In the genomic region with DNA sequence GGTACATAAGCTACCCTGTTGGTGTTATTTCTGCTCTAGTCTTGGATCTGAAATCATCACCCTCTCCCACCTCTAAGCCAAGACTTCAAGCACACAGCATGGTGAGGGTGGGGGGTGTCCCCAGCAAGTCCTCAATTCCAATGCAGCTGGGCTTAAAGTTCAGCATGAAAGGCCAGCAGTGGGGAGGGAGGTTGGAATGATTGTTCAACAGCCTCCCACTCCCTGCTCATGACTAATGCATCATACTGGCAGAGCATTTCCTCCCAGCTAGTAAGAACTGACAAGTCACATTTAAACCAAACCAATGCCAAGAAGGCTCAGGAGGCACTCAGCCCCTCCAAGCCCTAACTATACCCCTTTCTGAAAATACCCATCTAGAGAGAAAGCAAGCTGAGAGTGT, we compare ENCODE assay signal across 8 cellular contexts. TPM values are rescaled to one million over a fixed set of nuclear protein-coding genes. Genes with fewer than 3 reads are reported as not detected.
DNase-seq lines count a peak whose midpoint lies in the region; ATAC-seq, FAIRE-seq and TF ChIP-seq lines count a peak whose summit lies in the region.

No MANE protein-coding gene starts in this region.

- H3K9me3 ChIP-seq in endothelial cell of umbilical vein (replicated peaks; ENCODE audit: control insufficient read depth, insufficient read depth, low read length) (no peaks in the 10 kb centered on the region), HepG2 (ENCODE audit: low read length) (peaks cover 6% of the 10 kb centered on the region; the same call in 1 of the 2 replicates)

- H3K36me3 Mint-ChIP-seq in Calu3 (ENCODE audit: insufficient read depth, unreplicated experiment) = no peaks in the 10 kb centered on the region

- H3K27me3 Mint-ChIP-seq in Calu3 (ENCODE audit: unreplicated experiment) = no peaks in the 10 kb centered on the region

- H3K4me2 ChIP-seq in endothelial cell of umbilical vein (ENCODE audit: insufficient read depth, low read length) (no peak overlapping the region), HepG2 (ENCODE audit: low read depth, low read length) (no peak overlapping the region)

- TF ChIP-seq CTCF in Calu3 (IDR thresholded peaks at IDR 0.05; ENCODE audit: unreplicated experiment) (no peak), endothelial cell of umbilical vein (IDR thresholded peaks at IDR 0.05; ENCODE audit: extremely low read depth in 1 of 2, insufficient read depth in 1 of 2, low read depth in 1 of 2, low read length in 2 of 2) (no peak), HepG2 (CRISPR knock-in tag; IDR thresholded peaks at IDR 0.05) (no peak)

- POLR2A ChIA-PET in endothelial cell of umbilical vein (lab: Charles Lee) = no interaction called here
- POLR2A ChIA-PET in HepG2 (lab: Yijun Ruan, JAX) = no interaction called here

- H4K20me1 ChIP-seq in endothelial cell of umbilical vein (replicated peaks; ENCODE audit: control insufficient read depth, extremely low read depth, insufficient read depth, low read length) = no peaks in the 10 kb centered on the region
- no peaks in the 10 kb centered on the region for H4K20me1 ChIP-seq in HepG2 (ENCODE audit: insufficient read depth, low read length)

- no peak for TF ChIP-seq EP300 in HepG2 (IDR thresholded peaks at IDR 0.05; ENCODE audit: low read depth in 2 of 2, low read length in 2 of 2)
- no peak for TF ChIP-seq EP300 in HepG2 (CRISPR knock-in tag; IDR thresholded peaks at IDR 0.05; ENCODE audit: borderline replicate concordance)

- TF ChIP-seq POLR2A in endothelial cell of umbilical vein (IDR thresholded peaks at IDR 0.05; ENCODE audit: low read depth, low read length) = no peak
- TF ChIP-seq POLR2A in HepG2 (IDR thresholded peaks at IDR 0.05; ENCODE audit: insufficient read depth in 1 of 2, low read depth in 2 of 2, low read length in 2 of 2) = no peak

- H3K4me3 ChIP-seq in endothelial cell of umbilical vein (replicated peaks in 1 of 3; ENCODE audit: insufficient read depth in 1 of 3, low read depth in 1 of 3, low read length in 3 of 3) (no peak overlapping the region), HepG2 (replicated peaks in 1 of 3; ENCODE audit: insufficient read depth in 1 of 3, low read depth in 2 of 3, low read length in 3 of 3) (no peak overlapping the region)

- no peaks in the 10 kb centered on the region for H3K9me3 Mint-ChIP-seq in Calu3 (ENCODE audit: low read depth, unreplicated experiment)

- dilution Hi-C loops in endothelial cell of umbilical vein (cut with MboI; ENCODE audit: extremely low pct_ligation_motif_present, low sequenced_read_pairs) = no loop called here

- no peaks in the 10 kb centered on the region for H3K36me3 ChIP-seq in endothelial cell of umbilical vein (ENCODE audit: control insufficient read depth in 2 of 2, extremely low read depth in 1 of 2, insufficient read depth in 2 of 2, low read length in 2 of 2)
- no peaks in the 10 kb centered on the region for H3K36me3 ChIP-seq in HepG2 (replicated peaks in 1 of 2; ENCODE audit: control insufficient read depth in 1 of 2, insufficient read depth in 2 of 2, low read length in 2 of 2)

- intact Hi-C loops in Calu3 (cut with micrococcal nuclease; ENCODE audit: unreplicated experiment) = no loop called here
- intact Hi-C loops in endothelial cell of umbilical vein (cut with micrococcal nuclease) = no loop called here
- intact Hi-C loops in HepG2 (cut with micrococcal nuclease; ENCODE audit: unreplicated experiment) = no loop called here

- DNase-seq in Calu3 (peak; percentile 46), endothelial cell of umbilical vein (ENCODE audit: low read depth, low spot score) (peak; percentile 13), NCI-H2196 treated with DMSO at 0.1 percent for 48 hours (lab: John Stamatoyannopoulos, UW; ENCODE audit: unreplicated experiment) (no peak), HepG2 (ENCODE audit: low spot score) (no peak)
- DNase-seq in stimulated activated CD4-positive, alpha-beta T cell treated with anti-CD3 and anti-CD28 coated beads, Interleukin-12 subunit alpha, Interleukin-12 subunit beta, amount 100 ng/mL, for 4 hours = peak; percentile 49

- no peak overlapping the region for H3K4me3 Mint-ChIP-seq in Calu3 (ENCODE audit: low read depth, unreplicated experiment)

- no peaks in the 10 kb centered on the region for H3K9me1 ChIP-seq in endothelial cell of umbilical vein (replicated peaks; ENCODE audit: control insufficient read depth, extremely low read depth, insufficient read depth, low read length)

- peak; percentile 59 for FAIRE-seq in endothelial cell of umbilical vein (lab: Jason Lieb, UNC)
- FAIRE-seq in HepG2 (lab: Jason Lieb, UNC) = no peak

- CTCF ChIA-PET in Calu3 (lab: Charles Lee) = no interaction called here
- CTCF ChIA-PET in endothelial cell of umbilical vein (lab: Charles Lee) = no interaction called here
- CTCF ChIA-PET in HepG2 (lab: Yijun Ruan, JAX; ENCODE audit: low intra/inter-chr PET ratio, low total read pairs) = no interaction called here

- H3K9ac ChIP-seq in endothelial cell of umbilical vein (replicated peaks; ENCODE audit: extremely low read depth, insufficient read depth, low read length) = no peak overlapping the region
- no peak overlapping the region for H3K9ac ChIP-seq in HepG2 (ENCODE audit: insufficient read depth, low read depth, low read length)

- peaks cover 19% of the 10 kb centered on the region for H3K4me1 Mint-ChIP-seq in Calu3 (ENCODE audit: low read depth, unreplicated experiment)

- peak overlapping the region; percentile 33 for H3K27ac ChIP-seq in endothelial cell of umbilical vein (ENCODE audit: insufficient read depth, low read depth, low read length)
- no peak overlapping the region for H3K27ac ChIP-seq in HepG2 (ENCODE audit: extremely low read length, insufficient read depth, low read length)

- no peak overlapping the region for H2AFZ ChIP-seq in endothelial cell of umbilical vein (ENCODE audit: low read depth, low read length)
- no peak overlapping the region for H2AFZ ChIP-seq in HepG2 (ENCODE audit: low read length)

- no TSS peak for BruUV-seq in Calu3 (replicated peaks; lab: Mats Ljungman, UMichigan)
- BruUV-seq in endothelial cell of umbilical vein (replicated peaks; lab: Mats Ljungman, UMichigan) = no TSS peak
- BruUV-seq in HepG2 (replicated peaks; lab: Mats Ljungman, UMichigan) = no TSS peak

- H3K4me1 ChIP-seq in endothelial cell of umbilical vein (ENCODE audit: control insufficient read depth, extremely low read depth, insufficient read depth, low read length) (no peaks in the 10 kb centered on the region), HepG2 (ENCODE audit: insufficient read depth, low read length) (no peaks in the 10 kb centered on the region)

- no peaks in the 10 kb centered on the region for H3K79me2 ChIP-seq in endothelial cell of umbilical vein (ENCODE audit: control insufficient read depth, insufficient read depth, low read length)
- no peaks in the 10 kb centered on the region for H3K79me2 ChIP-seq in HepG2 (ENCODE audit: insufficient read depth, low read length)

- TF ChIP-seq RAD21 in HepG2 (CRISPR knock-in tag; IDR thresholded peaks at IDR 0.05) = no peak

- in situ Hi-C loops in HepG2 (cut with HindIII; ENCODE audit: extremely low pct_ligation_motif_present, low pct_unique_long_range_greater_than_20kb) = no loop called here

- H3K27ac Mint-ChIP-seq in Calu3 (ENCODE audit: unreplicated experiment) = no peak overlapping the region

- no peaks in the 10 kb centered on the region for H3K27me3 ChIP-seq in endothelial cell of umbilical vein (ENCODE audit: control insufficient read depth in 2 of 2, insufficient read depth in 2 of 2, low read length in 2 of 2)
- no peaks in the 10 kb centered on the region for H3K27me3 ChIP-seq in HepG2 (ENCODE audit: control insufficient read depth in 1 of 2, insufficient read depth in 2 of 2, low read length in 2 of 2)

- ATAC-seq in SK-N-SH treated with all-trans-retinoic acid at 6 μM for 48 hours (peak; percentile 93), GM19452 (IDR thresholded peaks at IDR 0.05; ENCODE audit: unreplicated experiment) (no peak), HG03457 (IDR thresholded peaks at IDR 0.05; ENCODE audit: unreplicated experiment) (no peak), HepG2 (no peak)

RNA-seq across cellular contexts. Expression of gene TIAM1, which starts 50.1 kb away (rescaled TPM):
- total RNA-seq in Calu3 (2022) (15.2 and 18.2 TPM in 2 replicates), endothelial cell of umbilical vein (0.83 and 0.86 TPM in 2 replicates), HepG2 (2016; rRNA removed; fragmentation: Illumina TruSeq; extraction: Trizol) (0.07 and 0.24 TPM in 2 replicates)
- polyA plus RNA-seq in endothelial cell of umbilical vein (0.10 and 0.21 TPM in 2 replicates), HepG2 (2011; rRNA removed) (0.13 and 0.24 TPM in 2 replicates)
- 0.03 and 0.19 TPM in 2 replicates for polyA plus RNA-seq in endothelial cell of umbilical vein (2011; cell fraction: cytosol; rRNA removed)
- 0.25 and 0.51 TPM in 2 replicates for polyA plus RNA-seq in endothelial cell of umbilical vein (2011; cell fraction: nucleus; rRNA removed)
- 0.07 and 0.11 TPM in 2 replicates for polyA plus RNA-seq in endothelial cell of umbilical vein (2012)
- 0.79 and 1.0 TPM in 2 replicates for polyA minus RNA-seq in endothelial cell of umbilical vein
- polyA minus RNA-seq in endothelial cell of umbilical vein (2011; cell fraction: cytosol; rRNA and poly(A)+ RNA removed) = not detected
- 0.77 and 0.87 TPM in 2 replicates for polyA minus RNA-seq in endothelial cell of umbilical vein (2011; cell fraction: nucleus; rRNA and poly(A)+ RNA removed)
- total RNA-seq in HepG2 (2016; cell fraction: cytosol; rRNA removed; fragmentation: Illumina TruSeq; extraction: Trizol; ENCODE audit: low read depth) = 0.09 TPM in 1 of 2 replicates, not detected in the other
- 0.11 and 0.16 TPM in 2 replicates for total RNA-seq in HepG2 (2016; cell fraction: insoluble cytoplasmic fraction; rRNA removed; fragmentation: Illumina TruSeq; extraction: Trizol)
- total RNA-seq in HepG2 (2016; cell fraction: membrane; rRNA removed; fragmentation: Illumina TruSeq; extraction: Trizol) = 0.06 and 0.21 TPM in 2 replicates
- 0.13 and 0.16 TPM in 2 replicates for total RNA-seq in HepG2 (2016; cell fraction: nucleus; rRNA removed; fragmentation: Illumina TruSeq; extraction: Trizol)
- 0.08 and 0.10 TPM in 2 replicates for polyA plus RNA-seq in HepG2 (2011; cell fraction: cytosol; rRNA removed)
- polyA plus RNA-seq in HepG2 (2011; cell fraction: nucleus; rRNA removed) = 0.32 and 0.62 TPM in 2 replicates
- 0.25 and 0.35 TPM in 2 replicates for polyA plus RNA-seq in HepG2 (2012)
- not detected in 2 replicates for polyA plus RNA-seq in HepG2 (2016; cell fraction: cytosol; fragmentation: Illumina TruSeq; extraction: Trizol; ENCODE audit: low read depth)
- 0.28 TPM in 1 of 2 replicates, not detected in the other for polyA plus RNA-seq in HepG2 (2016; cell fraction: insoluble cytoplasmic fraction; fragmentation: Illumina TruSeq; extraction: Trizol; ENCODE audit: low read depth)
- not detected in 2 replicates for polyA plus RNA-seq in HepG2 (2016; cell fraction: membrane; fragmentation: Illumina TruSeq; extraction: Trizol; ENCODE audit: low read depth)
- polyA plus RNA-seq in HepG2 (2016; cell fraction: nucleus; fragmentation: Illumina TruSeq; extraction: Trizol; ENCODE audit: insufficient read depth, low read depth) = 0.13 TPM in 1 of 2 replicates, not detected in the other
- 0.88 TPM in 1 of 2 replicates, not detected in the other for polyA minus RNA-seq in HepG2 (2011; rRNA and poly(A)+ RNA removed; ENCODE audit: low replicate concordance)
- 0.30 TPM in 1 of 2 replicates, not detected in the other for polyA minus RNA-seq in HepG2 (2011; cell fraction: cytosol; rRNA and poly(A)+ RNA removed)
- 1.1 and 1.2 TPM in 2 replicates for polyA minus RNA-seq in HepG2 (2011; cell fraction: nucleus; rRNA and poly(A)+ RNA removed)

Comparison
In these comparisons a context has a peak if more than half of its experiments do, and no peak if none do; other contexts are left out.
1. DNase-seq: peak in Calu3 (single experiment), endothelial cell of umbilical vein (single experiment) and stimulated activated CD4-positive, alpha-beta T cell treated with anti-CD3 and anti-CD28 coated beads, Interleukin-12 subunit alpha, Interleukin-12 subunit beta, amount 100 ng/mL, for 4 hours (single experiment); none in NCI-H2196 treated with DMSO at 0.1 percent for 48 hours (single experiment) and HepG2 (single experiment).